Comparison of ENCODE assay signal across 8 cellular contexts in genomic region chr3:134373942-134374790, GRCh38. TPM values are rescaled to one million over a fixed set of nuclear protein-coding genes. Genes with fewer than 3 reads are reported as not detected.
DNase-seq lines count a peak whose midpoint lies in the region; ATAC-seq, FAIRE-seq and TF ChIP-seq lines count a peak whose summit lies in the region.

Gene AMOTL2, minus strand, starts transcription at chr3:134374447. Its CDS starts 3,014 bp downstream, at chr3:134371433.

- H2AK9ac ChIP-seq in IMR-90 (replicated peaks; ENCODE audit: low read depth, low read length, poor library complexity), result peak within 1 kb of the TSS; percentile 100

- peaks cover 32% of the 10 kb centered on the region for H3K36me3 ChIP-seq in IMR-90 (ENCODE audit: control insufficient read depth, insufficient read depth, low read length)
- peaks cover 4% of the 10 kb centered on the region for H3K36me3 ChIP-seq in kidney epithelial cell (ENCODE audit: control insufficient read depth, insufficient read depth, low read length)
- H3K36me3 ChIP-seq in small intestine (ENCODE audit: control insufficient read depth in 2 of 2, insufficient read depth in 2 of 2, low read length in 2 of 2), result peaks cover 0 to 4% of the 10 kb centered on the region in 2 donors

- peak within 1 kb of the TSS; percentile 76 for H3K4me3 ChIP-seq in IMR-90 (ENCODE audit: insufficient read depth, low read depth, low read length)
- peak within 1 kb of the TSS; percentile 94 for H3K4me3 ChIP-seq in kidney epithelial cell (ENCODE audit: low read depth, low read length)
- peak within 1 kb of the TSS; percentile 50 to 72 for H3K4me3 ChIP-seq in small intestine (ENCODE audit: low read depth in 1 of 2, low read length in 2 of 2)

- peak within 1 kb of the TSS; percentile 100 for H3K4ac ChIP-seq in IMR-90 (ENCODE audit: low read depth, low read length)

- H2AFZ ChIP-seq in IMR-90 (replicated peaks; ENCODE audit: low read length, poor library complexity), result peak within 1 kb of the TSS; percentile 98

- peak within 1 kb of the TSS; percentile 94 for H3K18ac ChIP-seq in IMR-90 (ENCODE audit: low read depth, low read length)

- peak within 1 kb of the TSS; percentile 100 for H2BK120ac ChIP-seq in IMR-90 (ENCODE audit: low read depth, low read length)

- H3K9me1 ChIP-seq in IMR-90 (ENCODE audit: insufficient read depth, low read length), result peaks cover 6% of the 10 kb centered on the region

- dilution Hi-C loops in IMR-90 (cut with HindIII; ENCODE audit: low sequenced_read_pairs, unreplicated experiment), result no loop called here

- ATAC-seq in activated CD8-positive, alpha-beta memory T cell treated with anti-CD3 and anti-CD28 coated beads, Interleukin-2, amount 10 ng/mL, durations not matched to agents 7 days and 5 days, result peak; percentile 69
- peak; percentile 76 for ATAC-seq in IMR-90 (ENCODE audit: low read depth)
- no peak for ATAC-seq in GM18867 (IDR thresholded peaks at IDR 0.05; ENCODE audit: unreplicated experiment)

- CTCF ChIA-PET in activated CD8-positive, alpha-beta memory T cell treated with anti-CD3 and anti-CD28 coated beads, Interleukin-2, amount 10 ng/mL, durations not matched to agents 7 days and 5 days (lab: Charles Lee), result no interaction called here
- CTCF ChIA-PET in IMR-90 (lab: Yijun Ruan, JAX), result interaction anchor here (0.6 to 0.7 kb wide), 2 partner anchors 10 to 22 kb away, joined by 3 read pairs; no protein-coding TSS in a partner anchor

- peak within 1 kb of the TSS; percentile 94 for H4K5ac ChIP-seq in IMR-90 (ENCODE audit: low read depth, low read length)

- peak within 1 kb of the TSS; percentile 100 for H3K23ac ChIP-seq in IMR-90 (ENCODE audit: low read depth, low read length)

- H3K27me3 Mint-ChIP-seq in activated CD8-positive, alpha-beta memory T cell treated with anti-CD3 and anti-CD28 coated beads, Interleukin-2, amount 10 ng/mL, durations not matched to agents 7 days and 5 days, result peaks cover 68% of the 10 kb centered on the region
- peaks cover 72% of the 10 kb centered on the region for H3K27me3 Mint-ChIP-seq in dendritic cell treated with granulocyte-macrophage colony-stimulating factor and Interleukin-4, amounts not matched to agents 40 ng/mL and 50 ng/mL, for 4 days

- no peaks in the 10 kb centered on the region for H3K36me3 Mint-ChIP-seq in activated CD8-positive, alpha-beta memory T cell treated with anti-CD3 and anti-CD28 coated beads, Interleukin-2, amount 10 ng/mL, durations not matched to agents 7 days and 5 days
- H3K36me3 Mint-ChIP-seq in dendritic cell treated with granulocyte-macrophage colony-stimulating factor and Interleukin-4, amounts not matched to agents 40 ng/mL and 50 ng/mL, for 4 days (ENCODE audit: low read depth), result no peaks in the 10 kb centered on the region

- H2BK15ac ChIP-seq in IMR-90 (ENCODE audit: low read depth, low read length), result peak within 1 kb of the TSS; percentile 100

- H3K4me1 Mint-ChIP-seq in activated CD8-positive, alpha-beta memory T cell treated with anti-CD3 and anti-CD28 coated beads, Interleukin-2, amount 10 ng/mL, durations not matched to agents 7 days and 5 days, result peaks cover 8% of the 10 kb centered on the region
- H3K4me1 Mint-ChIP-seq in dendritic cell treated with granulocyte-macrophage colony-stimulating factor and Interleukin-4, amounts not matched to agents 40 ng/mL and 50 ng/mL, for 4 days (ENCODE audit: low read depth), result peaks cover 15% of the 10 kb centered on the region

- DNase-seq in activated CD8-positive, alpha-beta memory T cell treated with anti-CD3 and anti-CD28 coated beads, Interleukin-2, amount 10 ng/mL, durations not matched to agents 7 days and 5 days, result no peak
- DNase-seq in activated CD8-positive, alpha-beta memory T cell treated with anti-CD3 and anti-CD28 coated beads, Interleukin-2, amount 50 U/mL, for 48 hours, result no peak
- DNase-seq in IMR-90, result peak; percentile 97
- DNase-seq in SK-N-DZ (ENCODE audit: low spot score), result peak; percentile 84
- peak; percentile 84 for DNase-seq in kidney epithelial cell (ENCODE audit: low read depth)
- DNase-seq in small intestine, result peak; percentile 83

- H2BK5ac ChIP-seq in IMR-90 (ENCODE audit: low read depth, low read length, poor library complexity, severe bottlenecking), result peak within 1 kb of the TSS; percentile 98

- H2AK5ac ChIP-seq in IMR-90 (ENCODE audit: low read depth, low read length), result peak within 1 kb of the TSS; percentile 96

- H3K9me3 ChIP-seq in IMR-90 (ENCODE audit: control insufficient read depth, insufficient read depth, low read length), result no peaks in the 10 kb centered on the region
- no peaks in the 10 kb centered on the region for H3K9me3 ChIP-seq in small intestine (ENCODE audit: control insufficient read depth, low read depth)

- H3K9ac ChIP-seq in IMR-90 (ENCODE audit: low read depth, low read length), result peak within 1 kb of the TSS; percentile 93

- H3K4me3 Mint-ChIP-seq in activated CD8-positive, alpha-beta memory T cell treated with anti-CD3 and anti-CD28 coated beads, Interleukin-2, amount 10 ng/mL, durations not matched to agents 7 days and 5 days, result peak within 1 kb of the TSS; percentile 35
- peak within 1 kb of the TSS; percentile 69 for H3K4me3 Mint-ChIP-seq in dendritic cell treated with granulocyte-macrophage colony-stimulating factor and Interleukin-4, amounts not matched to agents 40 ng/mL and 50 ng/mL, for 4 days

- H3K27ac Mint-ChIP-seq in activated CD8-positive, alpha-beta memory T cell treated with anti-CD3 and anti-CD28 coated beads, Interleukin-2, amount 10 ng/mL, durations not matched to agents 7 days and 5 days, result no peak within 1 kb of the TSS
- no peak within 1 kb of the TSS for H3K27ac Mint-ChIP-seq in dendritic cell treated with granulocyte-macrophage colony-stimulating factor and Interleukin-4, amounts not matched to agents 40 ng/mL and 50 ng/mL, for 4 days

- peak within 1 kb of the TSS; percentile 95 to 97 for H4K8ac ChIP-seq in IMR-90 (ENCODE audit: low read depth in 2 of 2, low read length in 2 of 2)

- POLR2A ChIA-PET in IMR-90 (lab: Charles Lee; ENCODE audit: unreplicated experiment), result interaction anchor here (0.6 to 1.8 kb wide), 15 partner anchors 10 to 1951 kb away, joined by 3 to 12 read pairs (median 4); no protein-coding TSS in a partner anchor

- 0% methylated on average over 22 of the region's 87 CpGs; no CpG with 5 or more reads in 1 of the 2 experiments for WGBS in IMR-90 (ENCODE audit: extremely low coverage in 2 of 2, insufficient read length in 1 of 2), 2 experiments
- 0 to 1% (median 1%) methylated on average over 71 to 87 of the region's 87 CpGs for WGBS in small intestine, 3 donors

- intact Hi-C loops in IMR-90 (cut with micrococcal nuclease), result loop anchor here (1.0 to 5.0 kb wide), 4 partner anchors 53 to 100 kb away; no protein-coding TSS in a partner anchor
- intact Hi-C loops in dendritic cell treated with granulocyte-macrophage colony-stimulating factor and Interleukin-4, amounts not matched to agents 40 ng/mL and 50 ng/mL, for 4 days (cut with micrococcal nuclease), result no loop called here

- H3K27me3 ChIP-seq in IMR-90 (ENCODE audit: control insufficient read depth, insufficient read depth, low read length) (no peaks in the 10 kb centered on the region), kidney epithelial cell (ENCODE audit: control insufficient read depth, insufficient read depth, low read length) (no peaks in the 10 kb centered on the region), small intestine (ENCODE audit: control insufficient read depth in 2 of 2, insufficient read depth in 2 of 2, low read length in 2 of 2) (no peaks in the 10 kb centered on the region)

- H3K14ac ChIP-seq in IMR-90 (replicated peaks; ENCODE audit: low read depth, low read length), result peak within 1 kb of the TSS; percentile 99

- H3K56ac ChIP-seq in IMR-90 (ENCODE audit: extremely low read depth, insufficient read depth, low read length), result peak within 1 kb of the TSS; percentile 99

- H3K27ac ChIP-seq in IMR-90 (ENCODE audit: insufficient read depth, low read length) (peak within 1 kb of the TSS; percentile 99), small intestine (ENCODE audit: low read depth in 1 of 2, low read length in 1 of 2) (peak within 1 kb of the TSS; percentile 97 to 98)

- peak within 1 kb of the TSS; percentile 98 for H2BK20ac ChIP-seq in IMR-90 (ENCODE audit: low read depth, low read length)

- peak within 1 kb of the TSS; percentile 91 for H3K4me2 ChIP-seq in IMR-90 (ENCODE audit: low read depth, low read length)

- peak; percentile 99 for TF ChIP-seq POLR2A in IMR-90 (IDR thresholded peaks at IDR 0.05; ENCODE audit: low read depth, low read length)

- H4K20me1 ChIP-seq in IMR-90 (ENCODE audit: insufficient read depth, low read length), result peaks cover 47% of the 10 kb centered on the region

- in situ Hi-C loops in IMR-90 (cut with MboI; ENCODE audit: low sequenced_read_pairs), result no loop called here

- peaks cover 6 to 31% of the 10 kb centered on the region in 2 experiments; a peak in 3 of 4 replicates for H3K79me1 ChIP-seq in IMR-90 (ENCODE audit: low read depth in 1 of 2, low read length in 2 of 2)

- peak within 1 kb of the TSS; percentile 99 for H4K91ac ChIP-seq in IMR-90 (ENCODE audit: insufficient read depth, low read depth, low read length)

- TF ChIP-seq RAD21 in IMR-90 (IDR thresholded peaks at IDR 0.05; ENCODE audit: low read length), result peak; percentile 17; the same call in 1 of the 2 replicates

- FAIRE-seq in small intestine (lab: Jason Lieb, UNC), result no peak

- TF ChIP-seq CTCF in IMR-90 (conservative IDR thresholded peaks at IDR 0.05; ENCODE audit: low read depth, low read length), result no peak
- no peak for TF ChIP-seq CTCF in kidney epithelial cell (IDR thresholded peaks at IDR 0.05; ENCODE audit: insufficient read depth, low read length, poor library complexity, severe bottlenecking)

- no TSS peak for BruUV-seq in IMR-90 (replicated peaks; lab: Mats Ljungman, UMichigan)

- H3K4me1 ChIP-seq in IMR-90 (ENCODE audit: control insufficient read depth, insufficient read depth, low read length) (peaks cover 29% of the 10 kb centered on the region), small intestine (ENCODE audit: control insufficient read depth in 2 of 2, insufficient read depth in 1 of 2, low read depth in 1 of 2, low read length in 1 of 2) (peaks cover 7 to 15% of the 10 kb centered on the region in 2 donors)

- no peaks in the 10 kb centered on the region for H3K9me3 Mint-ChIP-seq in activated CD8-positive, alpha-beta memory T cell treated with anti-CD3 and anti-CD28 coated beads, Interleukin-2, amount 10 ng/mL, durations not matched to agents 7 days and 5 days (ENCODE audit: low read depth)
- H3K9me3 Mint-ChIP-seq in dendritic cell treated with granulocyte-macrophage colony-stimulating factor and Interleukin-4, amounts not matched to agents 40 ng/mL and 50 ng/mL, for 4 days, result no peaks in the 10 kb centered on the region

RNA-seq across cellular contexts. Expression of gene AMOTL2, which starts in this region (rescaled TPM):
- total RNA-seq in activated CD8-positive, alpha-beta memory T cell treated with anti-CD3 and anti-CD28 coated beads, Interleukin-2, amount 10 ng/mL, durations not matched to agents 7 days and 5 days, result not detected
- total RNA-seq in IMR-90 (2012; rRNA removed) (162 and 172 TPM in 2 replicates), kidney epithelial cell (191 and 200 TPM in 2 replicates)
- polyA plus RNA-seq in IMR-90 (2012; rRNA removed) (176 and 230 TPM in 2 replicates), small intestine (10 to 100 TPM in 1 of 3 donors, 1 to 10 TPM in 2; 6.7 to 11.5 (median 9.2) TPM)
- polyA plus RNA-seq in IMR-90 (2012; cell fraction: cytosol; rRNA removed), result 168 and 220 TPM in 2 replicates
- polyA plus RNA-seq in IMR-90 (2012; cell fraction: nucleus; rRNA removed; ENCODE audit: low replicate concordance), result 530 and 567 TPM in 2 replicates
- 14.6 and 23.0 TPM in 2 replicates for polyA plus RNA-seq in SK-N-DZ (2014; cell fraction: cytosol; rRNA removed)
- polyA plus RNA-seq in SK-N-DZ (2014; cell fraction: nucleus; rRNA removed), result 13.4 and 17.3 TPM in 2 replicates

Comparison
In these comparisons a context has a peak if more than half of its experiments do, and no peak if none do; other contexts are left out.
1. RNA of gene AMOTL2 (total RNA-seq): 191 to 200 TPM in kidney epithelial cell and 162 to 172 TPM in IMR-90; not detected in activated CD8-positive, alpha-beta memory T cell treated with anti-CD3 and anti-CD28 coated beads, Interleukin-2, amount 10 ng/mL, durations not matched to agents 7 days and 5 days; every median in the first group is over 100 times any median in the second.
2. RNA of gene AMOTL2 (polyA plus RNA-seq): 168 to 567 TPM in IMR-90; 6.7 to 11.5 TPM in small intestine; every median in the first group is over 10 times any median in the second.
3. Peak in ATAC-seq in activated CD8-positive, alpha-beta memory T cell treated with anti-CD3 and anti-CD28 coated beads, Interleukin-2, amount 10 ng/mL, durations not matched to agents 7 days and 5 days; RNA of the gene not detected or under 1 TPM.
4. DNase-seq: peak in IMR-90 (single experiment), SK-N-DZ (single experiment), kidney epithelial cell (single experiment) and small intestine (single experiment); none in activated CD8-positive, alpha-beta memory T cell treated with anti-CD3 and anti-CD28 coated beads, Interleukin-2, amount 10 ng/mL, durations not matched to agents 7 days and 5 days (single experiment) and activated CD8-positive, alpha-beta memory T cell treated with anti-CD3 and anti-CD28 coated beads, Interleukin-2, amount 50 U/mL, for 48 hours (single experiment).
5. Peak in every context shown above with its lines, with median percentiles within 50 percentile points of each other: H3K4me3 ChIP-seq.